ENCODE assay signal across 8 cellular contexts in the genomic region with DNA sequence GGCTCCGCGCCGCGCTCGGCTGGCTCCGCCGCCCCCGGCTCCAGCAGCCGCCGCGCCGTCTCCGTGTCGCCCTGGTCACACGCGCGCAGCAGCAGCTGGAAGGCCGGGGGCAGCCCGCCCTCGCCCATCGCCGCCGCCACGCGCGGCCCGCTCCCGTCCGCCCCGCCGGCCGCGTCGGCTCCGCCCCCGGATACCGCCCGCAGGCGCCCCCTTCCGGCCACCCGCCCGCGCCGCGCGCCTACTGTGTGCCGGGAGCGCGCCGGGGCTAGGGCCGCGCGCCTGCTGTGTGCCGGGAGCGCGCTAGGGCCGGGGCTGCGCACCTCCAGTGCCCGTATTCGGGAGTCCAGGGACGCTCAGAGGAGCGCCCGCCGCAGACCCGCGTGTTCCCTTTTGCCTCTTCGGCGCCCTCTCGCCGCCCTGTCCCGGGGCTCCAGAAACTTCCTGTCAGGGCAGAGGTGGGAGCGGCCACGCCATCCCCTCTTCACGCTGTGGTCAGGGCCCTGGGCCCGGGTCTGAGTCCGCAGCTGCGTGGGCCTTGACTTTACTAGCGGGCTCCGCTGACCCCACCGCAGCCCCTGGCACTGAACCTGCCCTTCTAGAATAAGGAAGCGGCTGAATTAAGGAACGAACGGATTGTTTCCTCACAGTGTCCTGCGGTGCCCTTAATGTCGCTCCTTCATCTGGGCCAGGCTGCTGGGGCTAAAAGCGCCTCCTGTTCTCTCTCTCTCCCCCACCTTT. TPM values are rescaled to one million over a fixed set of nuclear protein-coding genes. Genes with fewer than 3 reads are reported as not detected.
A peak's percentile ranks its signal among the peaks of the same experiment; 100 is the strongest.
DNase-seq lines count a peak whose midpoint lies in the region; ATAC-seq and TF ChIP-seq lines count a peak whose summit lies in the region.

ANKS6 (minus strand) TSS at position 192 of the 738 bp plus-strand sequence; CDS start at position 128, 64 bp downstream.

- H3K4me2 ChIP-seq in BLaER1 treated with 17β-estradiol and CSF1 and Interleukin-3, amounts not matched to agents 10 nM and 100 nM: peak within 1 kb of the TSS; percentile 84 to 98 (median 93)
- peak within 1 kb of the TSS; percentile 84 for H3K4me2 ChIP-seq in OCI-LY1 (ENCODE audit: low read length)

- 28 to 31% methylated on average over 8 to 12 of the region's 86 CpGs for WGBS in esophagus squamous epithelium, 2 donors

- peaks cover 10 to 22% (median 16%) of the 10 kb centered on the region in 11 experiments; a peak in 20 of 22 replicates for H3K9me3 ChIP-seq in BLaER1 treated with 17β-estradiol and CSF1 and Interleukin-3, amounts not matched to agents 10 nM and 100 nM (replicated peaks in 1 of 11)
- H3K9me3 ChIP-seq in OCI-LY1 (ENCODE audit: low read length): 0 out of 2 replicates have a peak, but pooled peaks cover 3% of the 10 kb centered on the region
- no peaks in the 10 kb centered on the region for H3K9me3 ChIP-seq in esophagus squamous epithelium

- H3K4me1 ChIP-seq in BLaER1 treated with 17β-estradiol and CSF1 and Interleukin-3, amounts not matched to agents 10 nM and 100 nM: peaks cover 19 to 48% (median 42%) of the 10 kb centered on the region in 10 experiments
- peaks cover 19% of the 10 kb centered on the region for H3K4me1 ChIP-seq in OCI-LY1 (ENCODE audit: insufficient read depth, low read length, severe bottlenecking)
- peaks cover 7 to 55% (median 21%) of the 10 kb centered on the region in 3 donors for H3K4me1 ChIP-seq in esophagus squamous epithelium

- H3K4me1 Mint-ChIP-seq in activated T-cell treated with anti-CD3 and anti-CD28 coated beads, Interleukin-2, amount 50 U/mL, for 4 hours (ENCODE audit: low read depth): peaks cover 22% of the 10 kb centered on the region

- DNase-seq in GM19238 (ENCODE audit: insufficient read length, low spot score) (peak; percentile 81), esophagus squamous epithelium (lab: John Stamatoyannopoulos, UW) (no peak), myocyte (ENCODE audit: low read depth) (peak; percentile 80)
- DNase-seq in activated T-cell treated with anti-CD3 and anti-CD28 coated beads, Interleukin-2, amount 50 U/mL, for 4 hours: peak; percentile 83
- DNase-seq in stimulated activated CD8-positive, alpha-beta memory T cell treated with anti-CD3 and anti-CD28 coated beads, Interleukin-7, amount 100 ng/mL, for 4 hours (ENCODE audit: low read depth in 2 of 2): peak; percentile 43 to 76

- H3K36me3 Mint-ChIP-seq in activated T-cell treated with anti-CD3 and anti-CD28 coated beads, Interleukin-2, amount 50 U/mL, for 4 hours (ENCODE audit: insufficient read depth): no peaks in the 10 kb centered on the region

- H3K27me3 Mint-ChIP-seq in activated T-cell treated with anti-CD3 and anti-CD28 coated beads, Interleukin-2, amount 50 U/mL, for 4 hours (ENCODE audit: low read depth): no peaks in the 10 kb centered on the region

- TF ChIP-seq POLR2A in esophagus squamous epithelium (IDR thresholded peaks at IDR 0.05): peak in 2 of 4 donors; percentile 33 to 49

- H3K9me3 Mint-ChIP-seq in activated T-cell treated with anti-CD3 and anti-CD28 coated beads, Interleukin-2, amount 50 U/mL, for 4 hours: peaks cover 8% of the 10 kb centered on the region

- ATAC-seq in HG03432 (IDR thresholded peaks at IDR 0.05; ENCODE audit: unreplicated experiment): peak; percentile 94
- peak; percentile 83 to 86 for ATAC-seq in activated T-cell treated with anti-CD3 and anti-CD28 coated beads, Interleukin-2, amount 50 U/mL, for 4 hours

- H4K20me1 ChIP-seq in BLaER1 treated with 17β-estradiol and CSF1 and Interleukin-3, amounts not matched to agents 10 nM and 100 nM: peaks cover 0 to 35% (median 26%) of the 10 kb centered on the region in 11 experiments; a peak in 14 of 22 replicates
- H4K20me1 ChIP-seq in OCI-LY1 (ENCODE audit: insufficient read depth, low read length): no peaks in the 10 kb centered on the region

- peak within 1 kb of the TSS; percentile 77 to 94 (median 87) for H3K4me3 ChIP-seq in BLaER1 treated with 17β-estradiol and CSF1 and Interleukin-3, amounts not matched to agents 10 nM and 100 nM
- peak within 1 kb of the TSS; percentile 68 for H3K4me3 ChIP-seq in OCI-LY1 (ENCODE audit: low read depth, low read length, poor library complexity, severe bottlenecking)
- H3K4me3 ChIP-seq in esophagus squamous epithelium: peak within 1 kb of the TSS; percentile 58 to 89 (median 74)

- H3K36me3 ChIP-seq in BLaER1 treated with 17β-estradiol and CSF1 and Interleukin-3, amounts not matched to agents 10 nM and 100 nM: no peaks in the 10 kb centered on the region
- H3K36me3 ChIP-seq in OCI-LY1 (ENCODE audit: insufficient read depth, low read length) (no peaks in the 10 kb centered on the region; the same call in 1 of the 2 replicates), esophagus squamous epithelium (no peaks in the 10 kb centered on the region)

- intact Hi-C loops in esophagus squamous epithelium (cut with DNase I): loop anchor here (10.0 kb wide), 1 partner anchor 482 kb away; no protein-coding TSS in a partner anchor

- TF ChIP-seq CTCF in OCI-LY1 (IDR thresholded peaks at IDR 0.05; ENCODE audit: low read length) (peak; percentile 11), esophagus squamous epithelium (IDR thresholded peaks at IDR 0.05) (peak; percentile 15 to 76 (median 60))

- H3K9me2 ChIP-seq in OCI-LY1 (ENCODE audit: low read depth, low read length): no peaks in the 10 kb centered on the region

- H3F3A ChIP-seq in OCI-LY1 (ENCODE audit: insufficient read depth, low read length): no peaks in the 10 kb centered on the region

- 0 out of 2 replicates have a peak within 1 kb of the TSS, but pooled peaks have one; percentile 10 for H2AFZ ChIP-seq in OCI-LY1 (ENCODE audit: low read length)

- H3K27ac ChIP-seq in BLaER1 treated with 17β-estradiol and CSF1 and Interleukin-3, amounts not matched to agents 10 nM and 100 nM: peak within 1 kb of the TSS; percentile 52 to 87 (median 85); a peak in 21 of 22 replicates
- H3K27ac ChIP-seq in OCI-LY1 (ENCODE audit: low read depth, low read length, poor library complexity, severe bottlenecking): no peak within 1 kb of the TSS
- H3K27ac ChIP-seq in esophagus squamous epithelium: peak within 1 kb of the TSS; percentile 80 to 89 (median 86)

- H3K79me2 ChIP-seq in OCI-LY1 (ENCODE audit: insufficient read depth, low read length): no peaks in the 10 kb centered on the region

- H3K27me3 ChIP-seq in BLaER1 treated with 17β-estradiol and CSF1 and Interleukin-3, amounts not matched to agents 10 nM and 100 nM: no peaks in the 10 kb centered on the region
- H3K27me3 ChIP-seq in OCI-LY1 (ENCODE audit: insufficient read depth, low read length): peaks cover 5% of the 10 kb centered on the region; the same call in 1 of the 2 replicates
- no peaks in the 10 kb centered on the region for H3K27me3 ChIP-seq in esophagus squamous epithelium

- H3K9ac ChIP-seq in BLaER1 treated with 17β-estradiol and CSF1 and Interleukin-3, amounts not matched to agents 10 nM and 100 nM: peak within 1 kb of the TSS; percentile 76 to 92 (median 88)
- H3K9ac ChIP-seq in OCI-LY1 (ENCODE audit: low read length): peak within 1 kb of the TSS; percentile 66

- peak within 1 kb of the TSS; percentile 87 for H3K4me3 Mint-ChIP-seq in activated T-cell treated with anti-CD3 and anti-CD28 coated beads, Interleukin-2, amount 50 U/mL, for 4 hours

RNA-seq across cellular contexts. Expression of gene ANKS6, which starts in this region (rescaled TPM):
- total RNA-seq in activated T-cell treated with anti-CD3 and anti-CD28 coated beads, Interleukin-2, amount 50 U/mL, for 4 hours: 10 to 100 TPM; 15.3 to 18.5 (median 16.3) TPM
- total RNA-seq in esophagus squamous epithelium (10 to 100 TPM; 11.0 to 21.7 (median 15.3) TPM), myocyte (11.4 and 12.9 TPM in 2 replicates)
- polyA plus RNA-seq in myocyte (2012): 14.1 TPM
